ENCODE assay signal across 1 cellular context in the genomic region with DNA sequence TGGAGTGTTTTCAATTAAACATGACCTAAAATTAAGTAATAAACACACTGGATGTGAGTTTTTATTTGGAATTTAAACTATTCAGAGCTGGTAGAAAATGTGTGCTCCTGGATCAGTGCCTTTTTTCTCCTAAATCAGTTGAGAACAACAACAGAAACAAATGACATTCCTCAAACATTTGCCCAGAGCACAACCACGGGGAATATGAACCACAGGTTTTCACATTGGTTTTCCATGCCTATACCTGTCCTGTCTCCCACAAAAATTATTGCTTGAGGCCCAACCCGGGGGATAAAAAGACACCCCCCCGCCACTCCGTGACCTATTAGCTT.
TF ChIP-seq lines count a peak whose summit lies in the region.

No MANE protein-coding gene starts in this region.

TF ChIP-seq in SK-N-SH, 30 proteins besides CTCF, POLR2A, EP300 and RAD21 (continued from another document):
- TF ChIP-seq JUND (IDR thresholded peaks at IDR 0.05) (no peak), CHD2 (IDR thresholded peaks at IDR 0.05; ENCODE audit: low read length, partially characterized antibody) (no peak)
TF ChIP-seq in SK-N-SH: peak in this region for 0.
